14 cellular contexts compared by ENCODE assay signal in genomic region chr10:80589726-80590373, GRCh38. TPM values are rescaled to one million over a fixed set of nuclear protein-coding genes. Genes with fewer than 3 reads are reported as not detected.
DNase-seq lines count a peak whose midpoint lies in the region; ATAC-seq and TF ChIP-seq lines count a peak whose summit lies in the region.
"Had no signal": no experiment of that assay in that cellular context is flagged by ENCODE, and none has a peak within 500 bp of the region (broad histone marks: within the 10 kb centered on the region; RNA-seq: fewer than 3 reads in every experiment).

No MANE protein-coding gene starts in this region.

- H3K4me3 ChIP-seq in right cardiac atrium (ENCODE audit: low read length) (no peak overlapping the region), Karpas-422 (ENCODE audit: low read length) (no peak overlapping the region)
- H3K4me3 ChIP-seq: spleen had no signal

- CTCF ChIA-PET in activated CD4-positive, alpha-beta T cell treated with anti-CD3 and anti-CD28 coated beads for 36 hours (lab: Charles Lee) = interaction anchor here (0.6 kb wide), 1 partner anchor 77 kb away, joined by 3 read pairs; no protein-coding TSS in a partner anchor

- no peak overlapping the region for H2AFZ ChIP-seq in Karpas-422 (ENCODE audit: low read length)

- POLR2A ChIA-PET in activated CD4-positive, alpha-beta T cell treated with anti-CD3 and anti-CD28 coated beads for 36 hours (lab: Charles Lee) = no interaction called here

- ATAC-seq in GM18861 (IDR thresholded peaks at IDR 0.05; ENCODE audit: unreplicated experiment) = peak; percentile 94
- peak; percentile 77 for ATAC-seq in GM21528 (IDR thresholded peaks at IDR 0.05; ENCODE audit: low FRiP score, unreplicated experiment)
- peak; percentile 92 for ATAC-seq in HG03066 (IDR thresholded peaks at IDR 0.05; ENCODE audit: low read depth, unreplicated experiment)
- ATAC-seq in foreskin keratinocyte = peak; percentile 30
- no peak for ATAC-seq in right cardiac atrium
- no peak for ATAC-seq in activated naive CD4-positive, alpha-beta T cell treated with anti-CD3 and anti-CD28 coated beads, Interleukin-2, amount 50 U/mL, for 72 hours
- no peak for ATAC-seq in activated CD4-positive, alpha-beta T cell treated with anti-CD3 and anti-CD28 coated beads for 36 hours

- H3K27me3 Mint-ChIP-seq in activated CD4-positive, alpha-beta T cell treated with anti-CD3 and anti-CD28 coated beads for 36 hours = no peaks in the 10 kb centered on the region

- no peaks in the 10 kb centered on the region for H3K4me1 Mint-ChIP-seq in activated CD4-positive, alpha-beta T cell treated with anti-CD3 and anti-CD28 coated beads for 36 hours

- H3K9me3 ChIP-seq in right cardiac atrium (ENCODE audit: control insufficient read depth, low read length) (no peaks in the 10 kb centered on the region), Karpas-422 (ENCODE audit: low read length) (no peaks in the 10 kb centered on the region)
- H3K9me3 ChIP-seq: spleen had no signal

- H3K36me3 ChIP-seq in Karpas-422 (ENCODE audit: insufficient read depth, low read length) = no peaks in the 10 kb centered on the region
- H3K36me3 ChIP-seq: spleen had no signal

- H3K4me2 ChIP-seq in Karpas-422 (ENCODE audit: low read depth, low read length, poor library complexity, severe bottlenecking) = no peak overlapping the region

- intact Hi-C loops in right cardiac atrium (cut with DNase I) = loop anchor here in 1 of 4 donors (10.0 kb wide), 1 partner anchor 145 kb away; no protein-coding TSS in a partner anchor
- intact Hi-C loops in activated CD4-positive, alpha-beta T cell treated with anti-CD3 and anti-CD28 coated beads for 36 hours (cut with DNase I, micrococcal nuclease) = no loop called here

- H3K27ac ChIP-seq in foreskin keratinocyte (no peak overlapping the region), right cardiac atrium (ENCODE audit: low read length) (no peak overlapping the region), Karpas-422 (ENCODE audit: low read length) (no peak overlapping the region)
- H3K27ac ChIP-seq: spleen had no signal

- H3K4me1 ChIP-seq in foreskin keratinocyte (peaks cover 16% of the 10 kb centered on the region), right cardiac atrium (ENCODE audit: control insufficient read depth, insufficient read depth, low read length) (no peaks in the 10 kb centered on the region), Karpas-422 (ENCODE audit: low read length) (no peaks in the 10 kb centered on the region)

- H3K36me3 Mint-ChIP-seq in activated naive CD4-positive, alpha-beta T cell treated with anti-CD3 and anti-CD28 coated beads, Interleukin-2, amount 50 U/mL, for 72 hours = no peaks in the 10 kb centered on the region
- no peaks in the 10 kb centered on the region for H3K36me3 Mint-ChIP-seq in activated CD4-positive, alpha-beta T cell treated with anti-CD3 and anti-CD28 coated beads for 36 hours (ENCODE audit: low read depth)

- H3K27ac Mint-ChIP-seq in activated naive CD4-positive, alpha-beta T cell treated with anti-CD3 and anti-CD28 coated beads, Interleukin-2, amount 50 U/mL, for 72 hours = peak overlapping the region in 1 of 2 donors; percentile 9
- no peak overlapping the region for H3K27ac Mint-ChIP-seq in activated CD4-positive, alpha-beta T cell treated with anti-CD3 and anti-CD28 coated beads for 36 hours

- H3K27me3 ChIP-seq in foreskin keratinocyte (no peaks in the 10 kb centered on the region), right cardiac atrium (ENCODE audit: control insufficient read depth, insufficient read depth) (no peaks in the 10 kb centered on the region), Karpas-422 (ENCODE audit: low read length) (no peaks in the 10 kb centered on the region)
- H3K27me3 ChIP-seq: spleen had no signal

- no peak overlapping the region for H3K4me3 Mint-ChIP-seq in activated CD4-positive, alpha-beta T cell treated with anti-CD3 and anti-CD28 coated beads for 36 hours

- TF ChIP-seq CTCF in foreskin keratinocyte (conservative IDR thresholded peaks at IDR 0.05) = no peak

- no peaks in the 10 kb centered on the region for H3K9me3 Mint-ChIP-seq in activated naive CD4-positive, alpha-beta T cell treated with anti-CD3 and anti-CD28 coated beads, Interleukin-2, amount 50 U/mL, for 72 hours
- no peaks in the 10 kb centered on the region for H3K9me3 Mint-ChIP-seq in activated CD4-positive, alpha-beta T cell treated with anti-CD3 and anti-CD28 coated beads for 36 hours (ENCODE audit: low read depth)

- no peak overlapping the region for H3K9ac ChIP-seq in Karpas-422 (ENCODE audit: low read length)

- WGBS in right cardiac atrium = 70% methylated on average over 5 of the region's 5 CpGs

- DNase-seq in foreskin keratinocyte (no peak), right cardiac atrium (no peak), Karpas-422 (no peak)
- no peak for DNase-seq in activated naive CD4-positive, alpha-beta T cell treated with anti-CD3 and anti-CD28 coated beads, Interleukin-2, amount 50 U/mL, for 72 hours (ENCODE audit: low spot score in 2 of 2)
- DNase-seq in activated CD4-positive, alpha-beta T cell treated with anti-CD3 and anti-CD28 coated beads for 36 hours = no peak
- DNase-seq: COR-L47; KBM-7; NCI-H446; spleen; stimulated activated naive CD4-positive, alpha-beta T cell had no signal

- no peaks in the 10 kb centered on the region for H4K20me1 ChIP-seq in Karpas-422 (ENCODE audit: insufficient read depth, low read depth, low read length)

- H3K79me2 ChIP-seq in Karpas-422 (ENCODE audit: low read length) = no peaks in the 10 kb centered on the region

- no peaks in the 10 kb centered on the region for H3K9me2 ChIP-seq in Karpas-422 (replicated peaks; ENCODE audit: insufficient read depth, low read length)

RNA-seq across cellular contexts. Expression of gene SH2D4B, which starts 52.1 kb away (rescaled TPM):
- total RNA-seq in foreskin keratinocyte (not detected in 2 replicates), right cardiac atrium (not detected)
- polyA plus RNA-seq in foreskin keratinocyte (0.02 TPM in 1 of 2 replicates, not detected in the other), right cardiac atrium (not detected)
- total RNA-seq in activated naive CD4-positive, alpha-beta T cell treated with anti-CD3 and anti-CD28 coated beads, Interleukin-2, amount 50 U/mL, for 72 hours = under 1 TPM in 1 of 2 donors, not detected in 1; 0.14 TPM
- under 1 TPM in 1 of 2 experiments, not detected in 1; 0.11 TPM for total RNA-seq in activated CD4-positive, alpha-beta T cell treated with anti-CD3 and anti-CD28 coated beads for 36 hours
- total RNA-seq in Karpas-422 (2014; rRNA removed; shearing (Covaris generic); ENCODE audit: low replicate concordance) = 0.07 TPM in 1 of 2 replicates, not detected in the other
- total RNA-seq: myocyte had no signal

Comparison
In these comparisons a context has a peak if more than half of its experiments do, and no peak if none do; other contexts are left out.
1. ATAC-seq: peak in GM18861 (single experiment), GM21528 (single experiment), HG03066 (single experiment) and foreskin keratinocyte (single experiment); none in right cardiac atrium (0 of 2), activated naive CD4-positive, alpha-beta T cell treated with anti-CD3 and anti-CD28 coated beads, Interleukin-2, amount 50 U/mL, for 72 hours (0 of 2) and activated CD4-positive, alpha-beta T cell treated with anti-CD3 and anti-CD28 coated beads for 36 hours (single experiment).